In genomic region chr4:184471872-184472539, GRCh38 we compare ENCODE assay signal across 8 cellular contexts. TPM values are rescaled to one million over a fixed set of nuclear protein-coding genes. Genes with fewer than 3 reads are reported as not detected.
DNase-seq lines count a peak whose midpoint lies in the region; ATAC-seq, FAIRE-seq and TF ChIP-seq lines count a peak whose summit lies in the region.

No MANE protein-coding gene starts in this region.

- H3K36me3 Mint-ChIP-seq in activated B cell treated with CpG ODN at 0.5 μM for 24 hours (ENCODE audit: low read depth) (peaks cover 39% of the 10 kb centered on the region), progenitor cell of endocrine pancreas (ENCODE audit: insufficient read depth) (no peaks in the 10 kb centered on the region)

- H3K27me3 Mint-ChIP-seq in activated B cell treated with CpG ODN at 0.5 μM for 24 hours (no peaks in the 10 kb centered on the region), progenitor cell of endocrine pancreas (no peaks in the 10 kb centered on the region)

- H3K4me1 Mint-ChIP-seq in activated B cell treated with CpG ODN at 0.5 μM for 24 hours: peaks cover 68% of the 10 kb centered on the region
- peaks cover 20% of the 10 kb centered on the region for H3K4me1 Mint-ChIP-seq in progenitor cell of endocrine pancreas (ENCODE audit: low read depth)

- peak overlapping the region; percentile 66 to 81; a peak in 3 of 4 replicates for H3K4me3 ChIP-seq in DND-41 (ENCODE audit: low read depth in 1 of 2, low read length in 2 of 2)
- H3K4me3 ChIP-seq in HCT116 (replicated peaks in 1 of 2; ENCODE audit: low read depth in 1 of 2, low read length in 2 of 2): peak overlapping the region; percentile 51 to 60

- CTCF ChIA-PET in HCT116 (lab: Charles Lee): no interaction called here
- CTCF ChIA-PET in activated B cell treated with CpG ODN at 0.5 μM for 24 hours (lab: Charles Lee): interaction anchor here (0.9 to 1.0 kb wide), 2 partner anchors 207 to 208 kb away, joined by 3 to 4 read pairs; no protein-coding TSS in a partner anchor

- intact Hi-C loops in HCT116 (cut with micrococcal nuclease): loop anchor here (2.0 to 5.0 kb wide), 2 partner anchors 65 to 207 kb away; no protein-coding TSS in a partner anchor
- intact Hi-C loops in activated B cell treated with CpG ODN at 0.5 μM for 24 hours (cut with micrococcal nuclease): loop anchor here (1.0 to 10.0 kb wide), 3 partner anchors 10 to 743 kb away; partner anchors contain the start of gene ACSL1

- H3K9me2 ChIP-seq in HCT116 (ENCODE audit: insufficient read depth): no peaks in the 10 kb centered on the region

- no peaks in the 10 kb centered on the region for H3K9me3 ChIP-seq in DND-41 (ENCODE audit: insufficient read depth, low read length, severe bottlenecking)
- no peaks in the 10 kb centered on the region for H3K9me3 ChIP-seq in HCT116 (ENCODE audit: control insufficient read depth in 1 of 2, insufficient read depth in 1 of 2, low read depth in 1 of 2, low read length in 2 of 2)

- H2AFZ ChIP-seq in DND-41 (ENCODE audit: low read depth, low read length) (peak overlapping the region; percentile 85; the same call in 1 of the 2 replicates), HCT116 (ENCODE audit: low read depth, low read length, poor library complexity, severe bottlenecking) (no peak overlapping the region)

- RAD21 ChIA-PET in HCT116 (lab: Charles Lee; ENCODE audit: low non-redundant PET in 1 of 2, low total read pairs in 2 of 2, uncharacterized antibody in 2 of 2, unreplicated experiment in 2 of 2): no interaction called here

- no peak for FAIRE-seq in H54 (lab: Jason Lieb, UNC)

- H3K4me2 ChIP-seq in DND-41 (ENCODE audit: insufficient read depth, low read length) (peak overlapping the region; percentile 89), HCT116 (ENCODE audit: low read length) (peak overlapping the region; percentile 83)

- H3K79me2 ChIP-seq in DND-41 (ENCODE audit: insufficient read depth, low read length): peaks cover 86% of the 10 kb centered on the region
- peaks cover 15% of the 10 kb centered on the region; the same call in 1 of the 2 replicates for H3K79me2 ChIP-seq in HCT116 (ENCODE audit: insufficient read depth, low read length)

- H3K27me3 ChIP-seq in DND-41 (ENCODE audit: insufficient read depth, low read length, poor library complexity) (no peaks in the 10 kb centered on the region), HCT116 (ENCODE audit: insufficient read depth, low read length) (no peaks in the 10 kb centered on the region)

- no peak for TF ChIP-seq CTCF in DND-41 (IDR thresholded peaks at IDR 0.05; ENCODE audit: borderline replicate concordance, extremely low read depth, low read length, poor library complexity, severe bottlenecking)
- no peak for TF ChIP-seq CTCF in HCT116 (IDR thresholded peaks at IDR 0.05 in 2 of 3, conservative IDR thresholded peaks at IDR 0.05 in 1 of 3; ENCODE audit: borderline replicate concordance in 1 of 3, insufficient read depth in 1 of 3, low read depth in 2 of 3, low read length in 2 of 3)
- TF ChIP-seq CTCF in activated B cell treated with CpG ODN at 0.5 μM for 24 hours (IDR thresholded peaks at IDR 0.05): no peak
- TF ChIP-seq CTCF in progenitor cell of endocrine pancreas (IDR thresholded peaks at IDR 0.05; ENCODE audit: unreplicated experiment): no peak

- peak overlapping the region; percentile 87; the same call in 1 of the 2 replicates for H3K27ac ChIP-seq in DND-41 (ENCODE audit: low read length)
- peak overlapping the region; percentile 75 for H3K27ac ChIP-seq in HCT116 (ENCODE audit: low read depth, low read length)

- H3K36me3 ChIP-seq in DND-41 (ENCODE audit: insufficient read depth, low read length): no peaks in the 10 kb centered on the region; the same call in 1 of the 2 replicates
- no peaks in the 10 kb centered on the region for H3K36me3 ChIP-seq in HCT116 (ENCODE audit: control insufficient read depth in 1 of 2, insufficient read depth in 2 of 2, low read length in 2 of 2)

- no peak for TF ChIP-seq RAD21 in HCT116 (IDR thresholded peaks at IDR 0.05; ENCODE audit: low read depth)

- H3K27ac Mint-ChIP-seq in activated B cell treated with CpG ODN at 0.5 μM for 24 hours: peak overlapping the region; percentile 93
- H3K27ac Mint-ChIP-seq in progenitor cell of endocrine pancreas: peak overlapping the region; percentile 96

- peak overlapping the region; percentile 87 for H3K9ac ChIP-seq in DND-41 (ENCODE audit: low read depth, low read length)
- peak overlapping the region; percentile 65 for H3K9ac ChIP-seq in HCT116 (ENCODE audit: low read length)

- POLR2A ChIA-PET in HCT116 (lab: Charles Lee) (no interaction called here), activated B cell treated with CpG ODN at 0.5 μM for 24 hours (lab: Charles Lee) (interaction anchor here (0.6 to 4.7 kb wide), 9 partner anchors 15 to 205 kb away, joined by 3 to 101 read pairs (median 5); no protein-coding TSS in a partner anchor)

- H3K4me1 ChIP-seq in DND-41 (ENCODE audit: insufficient read depth, low read length): peaks cover 36% of the 10 kb centered on the region
- peaks cover 0 to 13% of the 10 kb centered on the region in 2 experiments; a peak in 2 of 4 replicates for H3K4me1 ChIP-seq in HCT116 (ENCODE audit: control insufficient read depth in 1 of 2, insufficient read depth in 2 of 2, low read length in 2 of 2)

- DNase-seq in DND-41: peak; percentile 21
- DNase-seq in HCT116 (ENCODE audit: low read depth, low spot score): no peak
- DNase-seq in activated B cell treated with CpG ODN at 0.5 μM for 24 hours: no peak
- peak; percentile 54 for DNase-seq in fibroblast of peridontal ligament (ENCODE audit: extremely low read depth)
- no peak for DNase-seq in progenitor cell of endocrine pancreas (ENCODE audit: low spot score, unreplicated experiment)
- DNase-seq in amniotic stem cell (lab: John Stamatoyannopoulos, UW): no peak
- DNase-seq in H54 (ENCODE audit: insufficient read length, low spot score): no peak
- DNase-seq in middle frontal gyrus (ENCODE audit: extremely low spot score, low spot score): no peak

- H4K20me1 ChIP-seq in DND-41 (ENCODE audit: insufficient read depth, low read length) (peaks cover 24% of the 10 kb centered on the region), HCT116 (ENCODE audit: insufficient read depth) (no peaks in the 10 kb centered on the region)

- TF ChIP-seq POLR2A in HCT116 (IDR thresholded peaks at IDR 0.05; ENCODE audit: borderline replicate concordance, extremely low read depth, insufficient read depth, insufficient read length): no peak
- no peak for TF ChIP-seq POLR2A in H54 (IDR thresholded peaks at IDR 0.05; ENCODE audit: low read depth, low read length)

- no TSS peak for BruUV-seq in HCT116 (replicated peaks; lab: Mats Ljungman, UMichigan)

- ATAC-seq in DND-41 (ENCODE audit: insufficient read depth, low read depth) (no peak), HCT116 (no peak), activated B cell treated with CpG ODN at 0.5 μM for 24 hours (ENCODE audit: low read depth) (no peak)

- no peaks in the 10 kb centered on the region for H3K9me3 Mint-ChIP-seq in activated B cell treated with CpG ODN at 0.5 μM for 24 hours
- H3K9me3 Mint-ChIP-seq in progenitor cell of endocrine pancreas (ENCODE audit: low read depth): no peaks in the 10 kb centered on the region

- H3K4me3 Mint-ChIP-seq in activated B cell treated with CpG ODN at 0.5 μM for 24 hours (peak overlapping the region; percentile 89), progenitor cell of endocrine pancreas (ENCODE audit: low read depth) (peak overlapping the region; percentile 87)

TF ChIP-seq in HCT116, 20 proteins besides CTCF, POLR2A, EP300 and RAD21 (continues in another document):
- no peak for TF ChIP-seq JUND (IDR thresholded peaks at IDR 0.05)
- no peak for TF ChIP-seq ZBTB33 (IDR thresholded peaks at IDR 0.05; ENCODE audit: extremely low read depth, insufficient replicate concordance, low read length)
- no peak for TF ChIP-seq MAX (IDR thresholded peaks at IDR 0.05)
- no peak for TF ChIP-seq EZH2 (IDR thresholded peaks at IDR 0.05)
- no peak for TF ChIP-seq ZNF274 (IDR thresholded peaks at IDR 0.05; ENCODE audit: low read depth, low read length)
- TF ChIP-seq CBX3 (IDR thresholded peaks at IDR 0.05; ENCODE audit: low read depth): no peak
- no peak for TF ChIP-seq ELF1 (IDR thresholded peaks at IDR 0.05; ENCODE audit: borderline replicate concordance, low read depth)
- TF ChIP-seq FOSL1 (IDR thresholded peaks at IDR 0.05; ENCODE audit: low read depth): no peak

RNA-seq across cellular contexts. Expression of gene IRF2, which starts 2.3 kb away (rescaled TPM):
- total RNA-seq in HCT116 (2021; ENCODE audit: unreplicated experiment) (10.6 TPM), activated B cell treated with CpG ODN at 0.5 μM for 24 hours (65.5 and 66.2 TPM in 2 replicates), progenitor cell of endocrine pancreas (14.3 and 19.1 TPM in 2 replicates)
- polyA plus RNA-seq in HCT116 (2012): 4.6 and 4.8 TPM in 2 replicates

Comparison
In these comparisons a context has a peak if more than half of its experiments do, and no peak if none do; other contexts are left out.
1. DNase-seq: peak in DND-41 (single experiment) and fibroblast of peridontal ligament (single experiment); none in HCT116 (single experiment), activated B cell treated with CpG ODN at 0.5 μM for 24 hours (single experiment), progenitor cell of endocrine pancreas (single experiment), amniotic stem cell (single experiment), H54 (single experiment) and middle frontal gyrus (single experiment).